8 cellular contexts compared by ENCODE assay signal in genomic region chr16:27169511-27170071, GRCh38. TPM values are rescaled to one million over a fixed set of nuclear protein-coding genes. Genes with fewer than 3 reads are reported as not detected.
DNase-seq lines count a peak whose midpoint lies in the region; TF ChIP-seq lines count a peak whose summit lies in the region.

No MANE protein-coding gene starts in this region.

- H3K4me1 Mint-ChIP-seq in activated CD4-positive, alpha-beta memory T cell treated with anti-CD3 and anti-CD28 coated beads, Interleukin-2, amount 10 ng/mL, durations not matched to agents 7 days and 5 days, result peaks cover 64% of the 10 kb centered on the region

- peaks cover 10% of the 10 kb centered on the region for H3K9me3 Mint-ChIP-seq in activated CD4-positive, alpha-beta memory T cell treated with anti-CD3 and anti-CD28 coated beads, Interleukin-2, amount 10 ng/mL, durations not matched to agents 7 days and 5 days

- DNase-seq in GM13977 (ENCODE audit: low spot score) (no peak), NCI-H69 (lab: John Stamatoyannopoulos, UW) (peak; percentile 87), epithelial cell of proximal tubule (ENCODE audit: low read depth) (no peak), epidermal melanocyte (ENCODE audit: insufficient read length, low spot score) (no peak), hypothalamus (lab: John Stamatoyannopoulos, UW) (no peak), iPS-NIHi7 (ENCODE audit: extremely low spot score) (no peak)
- DNase-seq in activated CD4-positive, alpha-beta memory T cell treated with anti-CD3 and anti-CD28 coated beads, Interleukin-2, amount 10 ng/mL, durations not matched to agents 7 days and 5 days, result peak; percentile 81
- peak; percentile 55 to 57 for DNase-seq in stimulated activated CD4-positive, alpha-beta T cell treated with anti-CD3 and anti-CD28 coated beads, Interleukin-2, amount 100 ng/mL, for 48 hours

- H3K36me3 Mint-ChIP-seq in activated CD4-positive, alpha-beta memory T cell treated with anti-CD3 and anti-CD28 coated beads, Interleukin-2, amount 10 ng/mL, durations not matched to agents 7 days and 5 days (ENCODE audit: low read depth), result peaks cover 11% of the 10 kb centered on the region

- POLR2A ChIA-PET in activated CD4-positive, alpha-beta memory T cell treated with anti-CD3 and anti-CD28 coated beads, Interleukin-2, amount 10 ng/mL, durations not matched to agents 7 days and 5 days (lab: Charles Lee), result interaction anchor here (0.6 to 1.9 kb wide), 14 partner anchors 10 to 294 kb away, joined by 3 to 9 read pairs (median 5); no protein-coding TSS in a partner anchor

- H3K27ac Mint-ChIP-seq in activated CD4-positive, alpha-beta memory T cell treated with anti-CD3 and anti-CD28 coated beads, Interleukin-2, amount 10 ng/mL, durations not matched to agents 7 days and 5 days, result peak overlapping the region; percentile 83

- CTCF ChIA-PET in activated CD4-positive, alpha-beta memory T cell treated with anti-CD3 and anti-CD28 coated beads, Interleukin-2, amount 10 ng/mL, durations not matched to agents 7 days and 5 days (lab: Charles Lee), result interaction anchor here (0.6 to 4.0 kb wide), 25 partner anchors 10 to 348 kb away, joined by 3 to 38 read pairs (median 4); partner anchors contain the start of gene KDM8

- no peak overlapping the region for H3K4me3 ChIP-seq in epithelial cell of proximal tubule (ENCODE audit: low read depth, low read length)

- H3K4me3 Mint-ChIP-seq in activated CD4-positive, alpha-beta memory T cell treated with anti-CD3 and anti-CD28 coated beads, Interleukin-2, amount 10 ng/mL, durations not matched to agents 7 days and 5 days, result peak overlapping the region; percentile 26

- peak; percentile 26 for TF ChIP-seq CTCF in GM13977 (IDR thresholded peaks at IDR 0.05; ENCODE audit: extremely low read depth, insufficient read depth, missing control alignments)
- peak; percentile 29 for TF ChIP-seq CTCF in epithelial cell of proximal tubule (conservative IDR thresholded peaks at IDR 0.05; ENCODE audit: low read depth, low read length)

- peaks cover 10% of the 10 kb centered on the region for H3K27me3 Mint-ChIP-seq in activated CD4-positive, alpha-beta memory T cell treated with anti-CD3 and anti-CD28 coated beads, Interleukin-2, amount 10 ng/mL, durations not matched to agents 7 days and 5 days

- in situ Hi-C loops in GM13977 (cut with MboI; ENCODE audit: low pct_unique_long_range_greater_than_20kb, low sequenced_read_pairs, unreplicated experiment), result loop anchor here (10.0 kb wide), 2 partner anchors 205 to 285 kb away; no protein-coding TSS in a partner anchor

RNA-seq across cellular contexts. Expression of gene KDM8, which starts 33.7 kb away (rescaled TPM):
- 10 to 100 TPM; 12.7 to 14.3 TPM for total RNA-seq in activated CD4-positive, alpha-beta memory T cell treated with anti-CD3 and anti-CD28 coated beads, Interleukin-2, amount 10 ng/mL, durations not matched to agents 7 days and 5 days
- total RNA-seq in epithelial cell of proximal tubule, result 2.6 and 13.8 TPM in 2 replicates

Comparison
In these comparisons a context has a peak if more than half of its experiments do, and no peak if none do; other contexts are left out.
1. DNase-seq: peak in NCI-H69 (single experiment), activated CD4-positive, alpha-beta memory T cell treated with anti-CD3 and anti-CD28 coated beads, Interleukin-2, amount 10 ng/mL, durations not matched to agents 7 days and 5 days (single experiment) and stimulated activated CD4-positive, alpha-beta T cell treated with anti-CD3 and anti-CD28 coated beads, Interleukin-2, amount 100 ng/mL, for 48 hours (2 of 2); none in GM13977 (single experiment), epithelial cell of proximal tubule (single experiment), epidermal melanocyte (single experiment), hypothalamus (0 of 51) and iPS-NIHi7 (single experiment).